Comparison of ENCODE assay signal across 8 cellular contexts in the genomic region with DNA sequence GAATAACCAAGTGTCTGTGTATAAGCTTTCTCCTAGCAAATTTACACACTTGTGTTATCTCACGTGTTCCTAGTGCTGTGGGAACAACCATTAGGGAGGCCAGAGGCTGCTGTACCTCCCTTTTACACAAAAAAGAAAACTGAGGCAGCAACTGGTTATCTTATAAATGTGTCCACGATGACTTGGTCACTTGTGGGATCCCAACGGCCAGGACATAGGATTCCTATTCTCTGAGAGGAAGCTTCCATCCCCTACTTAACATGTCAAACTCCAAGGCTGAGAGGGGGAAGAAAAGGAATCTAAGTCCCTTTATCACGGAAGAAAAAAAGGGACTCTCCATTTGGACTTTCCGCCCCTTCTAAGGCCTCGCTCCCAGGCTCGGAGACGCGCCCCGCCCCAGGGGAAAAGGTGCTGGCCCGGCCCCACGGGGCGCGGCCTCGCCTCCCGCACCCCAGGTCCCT. TPM values are rescaled to one million over a fixed set of nuclear protein-coding genes. Genes with fewer than 3 reads are reported as not detected.
DNase-seq lines count a peak whose midpoint lies in the region; ATAC-seq and TF ChIP-seq lines count a peak whose summit lies in the region.

No MANE protein-coding gene starts in this region.

- H3K27me3 ChIP-seq in adipocyte (replicated peaks; ENCODE audit: control insufficient read depth, insufficient read depth, low read length) (no peaks in the 10 kb centered on the region), iPS-18a (ENCODE audit: control insufficient read depth, insufficient read depth, low read length) (peaks cover 26% of the 10 kb centered on the region)

- peak overlapping the region; percentile 86 for H3K4me3 ChIP-seq in adipocyte (ENCODE audit: low read length)
- peak overlapping the region; percentile 91 for H3K4me3 ChIP-seq in iPS-18a (ENCODE audit: low read length)

- peak overlapping the region; percentile 56 for H3K27ac ChIP-seq in iPS-18a (ENCODE audit: low read length)

- H3K36me3 ChIP-seq in adipocyte (ENCODE audit: control insufficient read depth, insufficient read depth, low read length, severe bottlenecking): no peaks in the 10 kb centered on the region
- no peaks in the 10 kb centered on the region for H3K36me3 ChIP-seq in iPS-18a (ENCODE audit: control insufficient read depth, low read depth, low read length)

- peak overlapping the region; percentile 84 to 90 for H3K4me3 Mint-ChIP-seq in CD14-positive monocyte
- H3K4me3 Mint-ChIP-seq in stimulated activated naive CD8-positive, alpha-beta T cell treated with anti-CD3 and anti-CD28 coated beads, Interleukin-15, amount 100 ng/mL, for 72 hours: peak overlapping the region; percentile 83 to 90

- no peak for TF ChIP-seq CTCF in CD14-positive monocyte (IDR thresholded peaks at IDR 0.05)

- DNase-seq in CD14-positive monocyte (ENCODE audit: low spot score): no peak
- peak; percentile 89 for DNase-seq in adipocyte (ENCODE audit: low read depth)
- no peak for DNase-seq in stimulated activated naive CD8-positive, alpha-beta T cell treated with anti-CD3 and anti-CD28 coated beads, Interleukin-15, amount 100 ng/mL, for 72 hours
- no peak for DNase-seq in SIG-M5 (lab: John Stamatoyannopoulos, UW)
- no peak for DNase-seq in T-helper 9 cell

- H3K9me3 ChIP-seq in adipocyte (ENCODE audit: control insufficient read depth, low read length) (no peaks in the 10 kb centered on the region), iPS-18a (ENCODE audit: control insufficient read depth, low read depth, low read length) (no peaks in the 10 kb centered on the region)

- peak overlapping the region; percentile 98 to 99 (median 99) for H3K27ac Mint-ChIP-seq in CD14-positive monocyte
- H3K27ac Mint-ChIP-seq in stimulated activated naive CD8-positive, alpha-beta T cell treated with anti-CD3 and anti-CD28 coated beads, Interleukin-15, amount 100 ng/mL, for 72 hours: peak overlapping the region; percentile 96 to 99

- ATAC-seq in GM19395 (IDR thresholded peaks at IDR 0.05; ENCODE audit: unreplicated experiment) (peak; percentile 84), HG03378 (IDR thresholded peaks at IDR 0.05; ENCODE audit: unreplicated experiment) (peak; percentile 78)
- ATAC-seq in stimulated activated naive CD8-positive, alpha-beta T cell treated with anti-CD3 and anti-CD28 coated beads, Interleukin-15, amount 100 ng/mL, for 72 hours: peak; percentile 87

- intact Hi-C loops in CD14-positive monocyte (cut with micrococcal nuclease): loop anchor here (5.0 to 10.0 kb wide), 3 partner anchors 34 to 734 kb away; no protein-coding TSS in a partner anchor

- peaks cover 55% of the 10 kb centered on the region for H3K4me1 ChIP-seq in adipocyte (ENCODE audit: control insufficient read depth, insufficient read depth, low read length)
- peaks cover 46% of the 10 kb centered on the region for H3K4me1 ChIP-seq in iPS-18a (ENCODE audit: control insufficient read depth, low read depth, low read length)

- H3K4me1 Mint-ChIP-seq in CD14-positive monocyte: peaks cover 45% of the 10 kb centered on the region
- H3K4me1 Mint-ChIP-seq in stimulated activated naive CD8-positive, alpha-beta T cell treated with anti-CD3 and anti-CD28 coated beads, Interleukin-15, amount 100 ng/mL, for 72 hours: peaks cover 26% of the 10 kb centered on the region

- peaks cover 0 to 3% of the 10 kb centered on the region in 2 donors for H3K36me3 Mint-ChIP-seq in CD14-positive monocyte

- peak overlapping the region; percentile 95 for H3K9ac ChIP-seq in adipocyte (ENCODE audit: low read length)
- H3K9ac ChIP-seq in iPS-18a (ENCODE audit: low read length): peak overlapping the region; percentile 77

- no peaks in the 10 kb centered on the region for H3K27me3 Mint-ChIP-seq in CD14-positive monocyte (ENCODE audit: low read depth in 3 of 3)
- H3K27me3 Mint-ChIP-seq in stimulated activated naive CD8-positive, alpha-beta T cell treated with anti-CD3 and anti-CD28 coated beads, Interleukin-15, amount 100 ng/mL, for 72 hours: no peaks in the 10 kb centered on the region

- no peaks in the 10 kb centered on the region for H3K9me3 Mint-ChIP-seq in CD14-positive monocyte
- H3K9me3 Mint-ChIP-seq in stimulated activated naive CD8-positive, alpha-beta T cell treated with anti-CD3 and anti-CD28 coated beads, Interleukin-15, amount 100 ng/mL, for 72 hours: no peaks in the 10 kb centered on the region

RNA-seq across cellular contexts. Expression of a gene that starts 0.4 kb away (rescaled TPM):
- 1 to 10 TPM; 5.4 to 9.3 TPM for polyA plus RNA-seq in CD14-positive monocyte
